ENCODE assay signal across 8 cellular contexts in genomic region chr12:88052686-88053085, GRCh38.
DNase-seq lines count a peak whose midpoint lies in the region; ATAC-seq and TF ChIP-seq lines count a peak whose summit lies in the region.

No MANE protein-coding gene starts in this region.

- DNase-seq in DMS 273 (lab: John Stamatoyannopoulos, UW; ENCODE audit: unreplicated experiment) (peak; percentile 61), DMS 273 treated with DMSO at 0.1 percent for 48 hours (lab: John Stamatoyannopoulos, UW) (no peak), NCI-H146 (lab: John Stamatoyannopoulos, UW) (peak; percentile 25), hepatic stellate cell (ENCODE audit: low spot score) (peak; percentile 4), GOT3 (lab: John Stamatoyannopoulos, UW) (no peak)
- no peak for DNase-seq in NK-92 treated with Interleukin-12 subunit alpha and Interleukin-12 subunit beta, amount 100 ng/mL, for 24 hours (lab: John Stamatoyannopoulos, UW)

- ATAC-seq in GM21723 (IDR thresholded peaks at IDR 0.05; ENCODE audit: unreplicated experiment), result peak; percentile 76

- peak; percentile 77 for TF ChIP-seq CTCF in VCaP (conservative IDR thresholded peaks at IDR 0.05)

- no peak overlapping the region for H3K27ac ChIP-seq in VCaP

Comparison
In these comparisons a context has a peak if more than half of its experiments do, and no peak if none do; other contexts are left out.
1. DNase-seq: peak in DMS 273 (single experiment), NCI-H146 (single experiment) and hepatic stellate cell (single experiment); none in DMS 273 treated with DMSO at 0.1 percent for 48 hours (single experiment), NK-92 treated with Interleukin-12 subunit alpha and Interleukin-12 subunit beta, amount 100 ng/mL, for 24 hours (single experiment) and GOT3 (single experiment).